Comparison of ENCODE assay signal across 10 cellular contexts in the genomic region with DNA sequence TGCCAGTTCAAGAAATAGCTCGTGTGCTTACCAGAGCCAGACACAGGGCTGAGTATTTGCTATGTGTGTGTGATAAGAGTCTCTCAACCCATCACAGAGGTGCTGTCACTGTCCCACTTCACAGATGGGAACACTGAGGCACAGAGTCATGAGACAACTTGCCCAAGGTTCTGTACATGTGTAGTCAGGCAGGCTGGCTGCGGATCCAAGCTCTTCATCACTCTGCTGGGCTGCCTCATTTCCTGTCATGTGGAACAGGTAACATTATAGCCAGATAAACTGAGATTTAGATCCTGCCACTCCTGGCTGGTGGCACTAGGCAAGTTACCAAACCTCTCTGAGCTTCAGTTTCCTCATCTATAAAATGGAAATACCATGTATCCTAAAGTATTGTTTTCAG.
DNase-seq lines count a peak whose midpoint lies in the region; ATAC-seq and TF ChIP-seq lines count a peak whose summit lies in the region.
"Had no signal": no experiment of that assay in that cellular context is flagged by ENCODE, and none has a peak within 500 bp of the region (broad histone marks: within the 10 kb centered on the region; RNA-seq: fewer than 3 reads in every experiment).

No MANE protein-coding gene starts in this region.

- TF ChIP-seq CTCF in right lobe of liver (IDR thresholded peaks at IDR 0.05), result no peak
- TF ChIP-seq CTCF in suprapubic skin (IDR thresholded peaks at IDR 0.05), result no peak
- no peak for TF ChIP-seq CTCF in lower leg skin (IDR thresholded peaks at IDR 0.05)

- H3K36me3 Mint-ChIP-seq in activated CD8-positive, alpha-beta memory T cell treated with anti-CD3 and anti-CD28 coated beads, Interleukin-2, amount 10 ng/mL, durations not matched to agents 7 days and 5 days, result no peaks in the 10 kb centered on the region
- peaks cover 10% of the 10 kb centered on the region for H3K36me3 Mint-ChIP-seq in activated naive CD8-positive, alpha-beta T cell treated with anti-CD3 and anti-CD28 coated beads, Interleukin-2, amount 10 ng/mL, durations not matched to agents 7 days and 5 days

- intact Hi-C loops in right lobe of liver (cut with DNase I), result no loop called here
- intact Hi-C loops in lower leg skin (cut with DNase I; ENCODE audit: low total_unique reads), result no loop called here

- H3K4me1 ChIP-seq in right lobe of liver (peaks cover 0 to 22% (median 2%) of the 10 kb centered on the region in 4 donors), suprapubic skin (peaks cover 99% of the 10 kb centered on the region)

- POLR2A ChIA-PET in activated naive CD8-positive, alpha-beta T cell treated with anti-CD3 and anti-CD28 coated beads, Interleukin-2, amount 10 ng/mL, durations not matched to agents 7 days and 5 days (lab: Charles Lee), result interaction anchor here (1.2 to 5.0 kb wide), 4 partner anchors 7 to 18 kb away, joined by 3 to 30 read pairs (median 13); no protein-coding TSS in a partner anchor

- H3K9me3 Mint-ChIP-seq in activated CD8-positive, alpha-beta memory T cell treated with anti-CD3 and anti-CD28 coated beads, Interleukin-2, amount 10 ng/mL, durations not matched to agents 7 days and 5 days (ENCODE audit: low read depth), result no peaks in the 10 kb centered on the region
- no peaks in the 10 kb centered on the region for H3K9me3 Mint-ChIP-seq in activated naive CD8-positive, alpha-beta T cell treated with anti-CD3 and anti-CD28 coated beads, Interleukin-2, amount 10 ng/mL, durations not matched to agents 7 days and 5 days

- H3K27me3 ChIP-seq in right lobe of liver (no peaks in the 10 kb centered on the region), suprapubic skin (no peaks in the 10 kb centered on the region)

- TF ChIP-seq EP300 in suprapubic skin (IDR thresholded peaks at IDR 0.05), result no peak

- peak overlapping the region; percentile 90 for H3K27ac Mint-ChIP-seq in activated CD8-positive, alpha-beta memory T cell treated with anti-CD3 and anti-CD28 coated beads, Interleukin-2, amount 10 ng/mL, durations not matched to agents 7 days and 5 days
- H3K27ac Mint-ChIP-seq in activated naive CD8-positive, alpha-beta T cell treated with anti-CD3 and anti-CD28 coated beads, Interleukin-2, amount 10 ng/mL, durations not matched to agents 7 days and 5 days, result peak overlapping the region; percentile 94

- H3K27ac ChIP-seq in right lobe of liver (peak overlapping the region; percentile 32 to 84 (median 42)), suprapubic skin (peak overlapping the region; percentile 88)
- H3K27ac ChIP-seq: A549 had no signal

- CTCF ChIA-PET in activated CD8-positive, alpha-beta memory T cell treated with anti-CD3 and anti-CD28 coated beads, Interleukin-2, amount 10 ng/mL, durations not matched to agents 7 days and 5 days (lab: Charles Lee), result interaction anchor here (0.7 to 3.1 kb wide), 6 partner anchors 12 to 222 kb away, joined by 3 to 12 read pairs (median 4); no protein-coding TSS in a partner anchor

- H3K4me1 Mint-ChIP-seq in activated CD8-positive, alpha-beta memory T cell treated with anti-CD3 and anti-CD28 coated beads, Interleukin-2, amount 10 ng/mL, durations not matched to agents 7 days and 5 days, result peaks cover 90% of the 10 kb centered on the region
- peaks cover 84% of the 10 kb centered on the region for H3K4me1 Mint-ChIP-seq in activated naive CD8-positive, alpha-beta T cell treated with anti-CD3 and anti-CD28 coated beads, Interleukin-2, amount 10 ng/mL, durations not matched to agents 7 days and 5 days

- 72% methylated on average over 2 of the region's 2 CpGs for WGBS in right lobe of liver (ENCODE audit: insufficient coverage, low coverage, low lambda C conversion rate, missing lambda C conversion rate)
- WGBS in suprapubic skin, result 58% methylated on average over 2 of the region's 2 CpGs
- 38 to 64% methylated on average over 2 of the region's 2 CpGs for WGBS in lower leg skin, 2 donors

- no peak for TF ChIP-seq POLR2A in right lobe of liver (IDR thresholded peaks at IDR 0.05)
- no peak for TF ChIP-seq POLR2A in suprapubic skin (IDR thresholded peaks at IDR 0.05)
- no peak for TF ChIP-seq POLR2A in lower leg skin (IDR thresholded peaks at IDR 0.05)

- H3K27me3 Mint-ChIP-seq in activated CD8-positive, alpha-beta memory T cell treated with anti-CD3 and anti-CD28 coated beads, Interleukin-2, amount 10 ng/mL, durations not matched to agents 7 days and 5 days, result no peaks in the 10 kb centered on the region
- H3K27me3 Mint-ChIP-seq in activated naive CD8-positive, alpha-beta T cell treated with anti-CD3 and anti-CD28 coated beads, Interleukin-2, amount 10 ng/mL, durations not matched to agents 7 days and 5 days, result no peaks in the 10 kb centered on the region

- H3K4me3 Mint-ChIP-seq in activated CD8-positive, alpha-beta memory T cell treated with anti-CD3 and anti-CD28 coated beads, Interleukin-2, amount 10 ng/mL, durations not matched to agents 7 days and 5 days, result no peak overlapping the region
- no peak overlapping the region for H3K4me3 Mint-ChIP-seq in activated naive CD8-positive, alpha-beta T cell treated with anti-CD3 and anti-CD28 coated beads, Interleukin-2, amount 10 ng/mL, durations not matched to agents 7 days and 5 days

- no peak for ATAC-seq in activated CD8-positive, alpha-beta memory T cell treated with anti-CD3 and anti-CD28 coated beads, Interleukin-2, amount 10 ng/mL, durations not matched to agents 7 days and 5 days
- no peak for ATAC-seq in activated naive CD8-positive, alpha-beta T cell treated with anti-CD3 and anti-CD28 coated beads, Interleukin-2, amount 10 ng/mL, durations not matched to agents 7 days and 5 days (ENCODE audit: low read depth)
- no peak for ATAC-seq in right lobe of liver
- ATAC-seq in GM21529 (IDR thresholded peaks at IDR 0.05; ENCODE audit: unreplicated experiment), result no peak
- ATAC-seq: A549 had no signal

- no peaks in the 10 kb centered on the region for H3K36me3 ChIP-seq in right lobe of liver
- no peaks in the 10 kb centered on the region for H3K36me3 ChIP-seq in suprapubic skin

- no peak overlapping the region for H3K4me3 ChIP-seq in right lobe of liver
- no peak overlapping the region for H3K4me3 ChIP-seq in suprapubic skin
- no peak overlapping the region for H3K4me3 ChIP-seq in lower leg skin (ENCODE audit: low read depth, poor library complexity, severe bottlenecking)
- H3K4me3 ChIP-seq: A549 had no signal

- H3K9me3 ChIP-seq in right lobe of liver (no peaks in the 10 kb centered on the region), suprapubic skin (no peaks in the 10 kb centered on the region)
- H3K9me3 ChIP-seq: A549 had no signal

- DNase-seq in activated CD8-positive, alpha-beta memory T cell treated with anti-CD3 and anti-CD28 coated beads, Interleukin-2, amount 10 ng/mL, durations not matched to agents 7 days and 5 days, result no peak
- DNase-seq in activated CD8-positive, alpha-beta memory T cell treated with anti-CD3 and anti-CD28 coated beads, Interleukin-2, amount 50 U/mL, for 48 hours, result no peak
- no peak for DNase-seq in activated naive CD8-positive, alpha-beta T cell treated with anti-CD3 and anti-CD28 coated beads, Interleukin-2, amount 10 ng/mL, durations not matched to agents 7 days and 5 days
- DNase-seq in right lobe of liver, result no peak
- peak in 1 of 2 donors; percentile 60 for DNase-seq in suprapubic skin (ENCODE audit: low spot score in 2 of 2)
- no peak for DNase-seq in lower leg skin (ENCODE audit: low spot score in 2 of 2)
- DNase-seq in activated CD4-positive, CD25-positive, alpha-beta regulatory T cell (lab: John Stamatoyannopoulos, UW), result no peak
- DNase-seq: activated T-cell treated with anti-CD3 and anti-CD28 coated beads, Interleukin-2, amount 50 U/mL, for 1 hour had no signal
